ENCODE assay signal across 2 cellular contexts in the genomic region with DNA sequence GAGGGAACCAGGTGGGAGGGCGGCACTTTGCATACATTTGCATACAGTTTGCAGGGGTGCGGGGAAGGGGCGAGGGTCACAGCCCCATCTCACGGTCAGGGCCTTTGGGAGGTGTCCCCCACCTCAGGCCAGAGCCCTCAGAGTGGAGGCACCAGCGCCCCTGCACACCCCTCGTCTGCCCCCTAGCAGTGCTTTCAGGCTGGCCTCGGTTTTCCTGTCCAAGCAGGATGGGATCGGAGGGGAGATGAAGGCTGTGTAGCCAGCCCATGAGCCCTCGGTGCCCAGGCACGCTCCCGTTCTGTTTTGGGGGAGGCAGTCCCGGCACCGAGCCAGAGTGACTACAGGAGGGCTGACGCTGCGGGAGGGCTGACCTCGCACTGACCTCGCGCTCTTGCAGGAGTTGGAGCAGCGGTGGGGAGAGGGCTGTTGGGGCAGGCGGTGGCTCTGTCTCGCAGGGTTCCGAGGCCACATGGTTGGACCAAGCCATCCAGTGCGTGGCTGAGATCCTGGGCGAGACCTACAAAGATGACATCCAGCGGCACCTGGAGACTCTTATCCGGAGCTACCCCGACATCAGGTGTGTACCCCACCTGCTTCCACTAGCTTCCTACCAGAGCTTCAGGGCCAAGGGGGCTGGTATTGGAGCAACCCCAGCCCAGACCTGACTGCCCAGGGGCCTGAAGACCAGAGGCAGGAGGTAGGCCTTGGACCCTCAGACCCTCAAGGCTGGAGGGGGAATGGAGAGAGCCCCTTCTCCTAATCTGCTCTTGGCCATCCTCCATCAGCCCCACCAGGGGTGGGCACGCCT.
TF ChIP-seq lines count a peak whose summit lies in the region.

No MANE protein-coding gene starts in this region.

TF ChIP-seq in IMR-90, 13 proteins besides CTCF, POLR2A, EP300 and RAD21:
- TF ChIP-seq CHD1 (IDR thresholded peaks at IDR 0.05; ENCODE audit: low read depth, low read length), result no peak
- no peak for TF ChIP-seq RCOR1 (IDR thresholded peaks at IDR 0.05; ENCODE audit: insufficient replicate concordance, low read length)
- no peak for TF ChIP-seq MAZ (IDR thresholded peaks at IDR 0.05; ENCODE audit: borderline replicate concordance, low read depth, low read length)

TF ChIP-seq in K562, 482 proteins besides CTCF, POLR2A, EP300 and RAD21 (continues in another document):
- TF ChIP-seq CREM (IDR thresholded peaks at IDR 0.05; ENCODE audit: low read depth), result peak; percentile 40
- TF ChIP-seq ARID3A (IDR thresholded peaks at IDR 0.05; ENCODE audit: borderline replicate concordance, low read depth, low read length), result no peak
- TF ChIP-seq RNF2 (IDR thresholded peaks at IDR 0.05), result 0 out of 2 replicates have a peak, but pooled peaks have one; percentile 55
- no peak for TF ChIP-seq ZNF707 (CRISPR knock-in tag; conservative IDR thresholded peaks at IDR 0.05)
- no peak for TF ChIP-seq SP2 (IDR thresholded peaks at IDR 0.05; ENCODE audit: extremely low read depth, low read depth, low read length, poor library complexity, severe bottlenecking)
- TF ChIP-seq POLR2AphosphoS5 (IDR thresholded peaks at IDR 0.05; ENCODE audit: control insufficient read depth, insufficient read depth, low read depth, low read length), result no peak
- TF ChIP-seq RFX1 (IDR thresholded peaks at IDR 0.05), result no peak
- no peak for TF ChIP-seq ZNF3 (CRISPR knock-in tag; IDR thresholded peaks at IDR 0.05)
- TF ChIP-seq ZBTB7A (IDR thresholded peaks at IDR 0.05; ENCODE audit: borderline replicate concordance, control insufficient read depth, low read depth, low read length), result peak; percentile 20; the same call in 1 of the 2 replicates
- TF ChIP-seq ZNF384 (IDR thresholded peaks at IDR 0.05; ENCODE audit: low read depth, low read length), result no peak
- no peak for TF ChIP-seq LCOR (CRISPR knock-in tag; IDR thresholded peaks at IDR 0.05)
- TF ChIP-seq ZEB2 (IDR thresholded peaks at IDR 0.05), result no peak
- TF ChIP-seq, protein P1, sequence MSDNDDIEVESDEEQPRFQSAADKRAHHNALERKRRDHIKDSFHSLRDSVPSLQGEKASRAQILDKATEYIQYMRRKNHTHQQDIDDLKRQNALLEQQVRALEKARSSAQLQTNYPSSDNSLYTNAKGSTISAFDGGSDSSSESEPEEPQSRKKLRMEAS (CRISPR knock-in tag; IDR thresholded peaks at IDR 0.05), result peak; percentile 71
- no peak for TF ChIP-seq ELF4 (CRISPR knock-in tag; IDR thresholded peaks at IDR 0.05)
- no peak for TF ChIP-seq GATAD2A (IDR thresholded peaks at IDR 0.05)
- no peak for TF ChIP-seq SREBF1 (IDR thresholded peaks at IDR 0.05; ENCODE audit: borderline replicate concordance, low read depth, low read length)
- TF ChIP-seq CBFA2T3 (IDR thresholded peaks at IDR 0.05), result peak; percentile 27
- 0 out of 2 replicates have a peak, but pooled peaks have one; percentile 15 for TF ChIP-seq ZNF766 (CRISPR knock-in tag; conservative IDR thresholded peaks at IDR 0.05)
- TF ChIP-seq ZNF561 (CRISPR knock-in tag; conservative IDR thresholded peaks at IDR 0.05), result no peak
- peak; percentile 58; the same call in 1 of the 2 replicates for TF ChIP-seq POLR2G (IDR thresholded peaks at IDR 0.05; ENCODE audit: low read depth, low read length)
- TF ChIP-seq, protein P2, sequence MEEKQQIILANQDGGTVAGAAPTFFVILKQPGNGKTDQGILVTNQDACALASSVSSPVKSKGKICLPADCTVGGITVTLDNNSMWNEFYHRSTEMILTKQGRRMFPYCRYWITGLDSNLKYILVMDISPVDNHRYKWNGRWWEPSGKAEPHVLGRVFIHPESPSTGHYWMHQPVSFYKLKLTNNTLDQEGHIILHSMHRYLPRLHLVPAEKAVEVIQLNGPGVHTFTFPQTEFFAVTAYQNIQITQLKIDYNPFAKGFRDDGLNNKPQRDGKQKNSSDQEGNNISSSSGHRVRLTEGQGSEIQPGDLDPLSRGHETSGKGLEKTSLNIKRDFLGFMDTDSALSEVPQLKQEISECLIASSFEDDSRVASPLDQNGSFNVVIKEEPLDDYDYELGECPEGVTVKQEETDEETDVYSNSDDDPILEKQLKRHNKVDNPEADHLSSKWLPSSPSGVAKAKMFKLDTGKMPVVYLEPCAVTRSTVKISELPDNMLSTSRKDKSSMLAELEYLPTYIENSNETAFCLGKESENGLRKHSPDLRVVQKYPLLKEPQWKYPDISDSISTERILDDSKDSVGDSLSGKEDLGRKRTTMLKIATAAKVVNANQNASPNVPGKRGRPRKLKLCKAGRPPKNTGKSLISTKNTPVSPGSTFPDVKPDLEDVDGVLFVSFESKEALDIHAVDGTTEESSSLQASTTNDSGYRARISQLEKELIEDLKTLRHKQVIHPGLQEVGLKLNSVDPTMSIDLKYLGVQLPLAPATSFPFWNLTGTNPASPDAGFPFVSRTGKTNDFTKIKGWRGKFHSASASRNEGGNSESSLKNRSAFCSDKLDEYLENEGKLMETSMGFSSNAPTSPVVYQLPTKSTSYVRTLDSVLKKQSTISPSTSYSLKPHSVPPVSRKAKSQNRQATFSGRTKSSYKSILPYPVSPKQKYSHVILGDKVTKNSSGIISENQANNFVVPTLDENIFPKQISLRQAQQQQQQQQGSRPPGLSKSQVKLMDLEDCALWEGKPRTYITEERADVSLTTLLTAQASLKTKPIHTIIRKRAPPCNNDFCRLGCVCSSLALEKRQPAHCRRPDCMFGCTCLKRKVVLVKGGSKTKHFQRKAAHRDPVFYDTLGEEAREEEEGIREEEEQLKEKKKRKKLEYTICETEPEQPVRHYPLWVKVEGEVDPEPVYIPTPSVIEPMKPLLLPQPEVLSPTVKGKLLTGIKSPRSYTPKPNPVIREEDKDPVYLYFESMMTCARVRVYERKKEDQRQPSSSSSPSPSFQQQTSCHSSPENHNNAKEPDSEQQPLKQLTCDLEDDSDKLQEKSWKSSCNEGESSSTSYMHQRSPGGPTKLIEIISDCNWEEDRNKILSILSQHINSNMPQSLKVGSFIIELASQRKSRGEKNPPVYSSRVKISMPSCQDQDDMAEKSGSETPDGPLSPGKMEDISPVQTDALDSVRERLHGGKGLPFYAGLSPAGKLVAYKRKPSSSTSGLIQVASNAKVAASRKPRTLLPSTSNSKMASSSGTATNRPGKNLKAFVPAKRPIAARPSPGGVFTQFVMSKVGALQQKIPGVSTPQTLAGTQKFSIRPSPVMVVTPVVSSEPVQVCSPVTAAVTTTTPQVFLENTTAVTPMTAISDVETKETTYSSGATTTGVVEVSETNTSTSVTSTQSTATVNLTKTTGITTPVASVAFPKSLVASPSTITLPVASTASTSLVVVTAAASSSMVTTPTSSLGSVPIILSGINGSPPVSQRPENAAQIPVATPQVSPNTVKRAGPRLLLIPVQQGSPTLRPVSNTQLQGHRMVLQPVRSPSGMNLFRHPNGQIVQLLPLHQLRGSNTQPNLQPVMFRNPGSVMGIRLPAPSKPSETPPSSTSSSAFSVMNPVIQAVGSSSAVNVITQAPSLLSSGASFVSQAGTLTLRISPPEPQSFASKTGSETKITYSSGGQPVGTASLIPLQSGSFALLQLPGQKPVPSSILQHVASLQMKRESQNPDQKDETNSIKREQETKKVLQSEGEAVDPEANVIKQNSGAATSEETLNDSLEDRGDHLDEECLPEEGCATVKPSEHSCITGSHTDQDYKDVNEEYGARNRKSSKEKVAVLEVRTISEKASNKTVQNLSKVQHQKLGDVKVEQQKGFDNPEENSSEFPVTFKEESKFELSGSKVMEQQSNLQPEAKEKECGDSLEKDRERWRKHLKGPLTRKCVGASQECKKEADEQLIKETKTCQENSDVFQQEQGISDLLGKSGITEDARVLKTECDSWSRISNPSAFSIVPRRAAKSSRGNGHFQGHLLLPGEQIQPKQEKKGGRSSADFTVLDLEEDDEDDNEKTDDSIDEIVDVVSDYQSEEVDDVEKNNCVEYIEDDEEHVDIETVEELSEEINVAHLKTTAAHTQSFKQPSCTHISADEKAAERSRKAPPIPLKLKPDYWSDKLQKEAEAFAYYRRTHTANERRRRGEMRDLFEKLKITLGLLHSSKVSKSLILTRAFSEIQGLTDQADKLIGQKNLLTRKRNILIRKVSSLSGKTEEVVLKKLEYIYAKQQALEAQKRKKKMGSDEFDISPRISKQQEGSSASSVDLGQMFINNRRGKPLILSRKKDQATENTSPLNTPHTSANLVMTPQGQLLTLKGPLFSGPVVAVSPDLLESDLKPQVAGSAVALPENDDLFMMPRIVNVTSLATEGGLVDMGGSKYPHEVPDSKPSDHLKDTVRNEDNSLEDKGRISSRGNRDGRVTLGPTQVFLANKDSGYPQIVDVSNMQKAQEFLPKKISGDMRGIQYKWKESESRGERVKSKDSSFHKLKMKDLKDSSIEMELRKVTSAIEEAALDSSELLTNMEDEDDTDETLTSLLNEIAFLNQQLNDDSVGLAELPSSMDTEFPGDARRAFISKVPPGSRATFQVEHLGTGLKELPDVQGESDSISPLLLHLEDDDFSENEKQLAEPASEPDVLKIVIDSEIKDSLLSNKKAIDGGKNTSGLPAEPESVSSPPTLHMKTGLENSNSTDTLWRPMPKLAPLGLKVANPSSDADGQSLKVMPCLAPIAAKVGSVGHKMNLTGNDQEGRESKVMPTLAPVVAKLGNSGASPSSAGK (IDR thresholded peaks at IDR 0.05), result peak; percentile 85
- TF ChIP-seq MYBL2 (IDR thresholded peaks at IDR 0.05; ENCODE audit: low read depth), result no peak
- no peak for TF ChIP-seq MYBL2 (CRISPR knock-in tag; IDR thresholded peaks at IDR 0.05; ENCODE audit: borderline replicate concordance)
- TF ChIP-seq DMBX1 (CRISPR knock-in tag; IDR thresholded peaks at IDR 0.05; ENCODE audit: borderline replicate concordance), result 0 out of 2 replicates have a peak, but pooled peaks have one; percentile 23
- peak; percentile 41; the same call in 1 of the 2 replicates for TF ChIP-seq CREB3 (tag; conservative IDR thresholded peaks at IDR 0.05; ENCODE audit: low read depth)
- TF ChIP-seq GMEB1 (CRISPR knock-in tag; IDR thresholded peaks at IDR 0.05), result peak; percentile 33; the same call in 1 of the 2 replicates
- TF ChIP-seq, protein P3, sequence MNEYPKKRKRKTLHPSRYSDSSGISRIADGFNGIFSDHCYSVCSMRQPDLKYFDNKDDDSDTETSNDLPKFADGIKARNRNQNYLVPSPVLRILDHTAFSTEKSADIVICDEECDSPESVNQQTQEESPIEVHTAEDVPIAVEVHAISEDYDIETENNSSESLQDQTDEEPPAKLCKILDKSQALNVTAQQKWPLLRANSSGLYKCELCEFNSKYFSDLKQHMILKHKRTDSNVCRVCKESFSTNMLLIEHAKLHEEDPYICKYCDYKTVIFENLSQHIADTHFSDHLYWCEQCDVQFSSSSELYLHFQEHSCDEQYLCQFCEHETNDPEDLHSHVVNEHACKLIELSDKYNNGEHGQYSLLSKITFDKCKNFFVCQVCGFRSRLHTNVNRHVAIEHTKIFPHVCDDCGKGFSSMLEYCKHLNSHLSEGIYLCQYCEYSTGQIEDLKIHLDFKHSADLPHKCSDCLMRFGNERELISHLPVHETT (CRISPR knock-in tag; conservative IDR thresholded peaks at IDR 0.05 in 1 of 2, IDR thresholded peaks at IDR 0.05 in 1 of 2), result no peak
- TF ChIP-seq KLF16 (IDR thresholded peaks at IDR 0.05), result no peak
- TF ChIP-seq, protein P4, sequence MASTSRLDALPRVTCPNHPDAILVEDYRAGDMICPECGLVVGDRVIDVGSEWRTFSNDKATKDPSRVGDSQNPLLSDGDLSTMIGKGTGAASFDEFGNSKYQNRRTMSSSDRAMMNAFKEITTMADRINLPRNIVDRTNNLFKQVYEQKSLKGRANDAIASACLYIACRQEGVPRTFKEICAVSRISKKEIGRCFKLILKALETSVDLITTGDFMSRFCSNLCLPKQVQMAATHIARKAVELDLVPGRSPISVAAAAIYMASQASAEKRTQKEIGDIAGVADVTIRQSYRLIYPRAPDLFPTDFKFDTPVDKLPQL (IDR thresholded peaks at IDR 0.05; ENCODE audit: extremely low read depth, insufficient read length), result no peak
- no peak for TF ChIP-seq MIER1 (IDR thresholded peaks at IDR 0.05; ENCODE audit: low read depth)
- peak; percentile 52 for TF ChIP-seq HMGN3 (IDR thresholded peaks at IDR 0.05; ENCODE audit: borderline replicate concordance, extremely low read depth, insufficient read length, low read depth, low read length)
- TF ChIP-seq SMAD4 (CRISPR knock-in tag; conservative IDR thresholded peaks at IDR 0.05), result peak; percentile 54; the same call in 1 of the 2 replicates
- no peak for TF ChIP-seq BMI1 (IDR thresholded peaks at IDR 0.05; ENCODE audit: low read length)
- TF ChIP-seq TBP (optimal IDR thresholded peaks at IDR 0.05; ENCODE audit: low read depth, low read length), result peak; percentile 24
- peak; percentile 83 for TF ChIP-seq NFIC (IDR thresholded peaks at IDR 0.05)
- no peak for TF ChIP-seq ZNF79 (CRISPR knock-in tag; IDR thresholded peaks at IDR 0.05; ENCODE audit: low read depth)
- TF ChIP-seq ZNF436 (CRISPR knock-in tag; IDR thresholded peaks at IDR 0.05), result no peak
